ENCODE assay signal across 2 cellular contexts in genomic region chr2:110441905-110442304, GRCh38. TPM values are rescaled to one million over a fixed set of nuclear protein-coding genes. Genes with fewer than 3 reads are reported as not detected.
"Had no signal": no experiment of that assay in that cellular context is flagged by ENCODE, and none has a peak within 500 bp of the region (broad histone marks: within the 10 kb centered on the region; RNA-seq: fewer than 3 reads in every experiment).

No MANE protein-coding gene starts in this region.

RNA-seq across cellular contexts. Expression of gene LIMS4, which starts 30.7 kb away (rescaled TPM):
- total RNA-seq: activated CD4-positive, alpha-beta T cell treated with anti-CD3 and anti-CD28 coated beads, Interleukin-2, amount 10 ng/mL, durations not matched to agents 24 days and 14 days; activated T-helper 1 cell treated with anti-CD3 and anti-CD28 coated beads, Interleukin-12 subunit alpha, Interleukin-12 subunit beta, Interleukin-2, Interleukin-4 antibody, amounts not matched to agents 30 ng/mL and 10 ng/mL and 1 ng/mL, durations not matched to agents 14 hours and 24 hours and 36 hours had no signal
